16 cellular contexts compared by ENCODE assay signal in genomic region chr20:1424336-1424735, GRCh38. TPM values are rescaled to one million over a fixed set of nuclear protein-coding genes. Genes with fewer than 3 reads are reported as not detected.
DNase-seq lines count a peak whose midpoint lies in the region; ATAC-seq, FAIRE-seq and TF ChIP-seq lines count a peak whose summit lies in the region.
"Had no signal": no experiment of that assay in that cellular context is flagged by ENCODE, and none has a peak within 500 bp of the region (broad histone marks: within the 10 kb centered on the region; RNA-seq: fewer than 3 reads in every experiment).

No MANE protein-coding gene starts in this region.

- H3K4me3 ChIP-seq in HEK293 (ENCODE audit: low read depth, low read length) (no peak overlapping the region), Panc1 (ENCODE audit: low read depth in 2 of 2, low read length in 2 of 2) (no peak overlapping the region), bronchial epithelial cell (ENCODE audit: low read depth, low read length) (no peak overlapping the region), iPS-18a (ENCODE audit: low read length) (no peak overlapping the region)
- H3K4me3 ChIP-seq: GM23248 had no signal

- in situ Hi-C loops in Panc1 (cut with HindIII; ENCODE audit: low pct_unique_long_range_greater_than_20kb, low sequenced_read_pairs), result no loop called here
- in situ Hi-C loops in GM13977 (cut with MboI; ENCODE audit: low pct_unique_long_range_greater_than_20kb, low sequenced_read_pairs, unreplicated experiment), result no loop called here

- H3K27me3 ChIP-seq in Panc1 (ENCODE audit: control insufficient read depth, insufficient read depth, low read length) (no peaks in the 10 kb centered on the region), bronchial epithelial cell (ENCODE audit: control insufficient read depth, insufficient read depth, low read length) (no peaks in the 10 kb centered on the region), iPS-18a (ENCODE audit: control insufficient read depth, insufficient read depth, low read length) (no peaks in the 10 kb centered on the region)
- H3K27me3 ChIP-seq: BE2C had no signal

- POLR2A ChIA-PET in HEK293 (lab: Yijun Ruan, JAX) (interaction anchor here (0.6 kb wide), 1 partner anchor 657 kb away, joined by 5 read pairs; no protein-coding TSS in a partner anchor), Panc1 (lab: Charles Lee) (no interaction called here)

- no peak for TF ChIP-seq CTCF in HEK293 (tag by site-specific recombination; IDR thresholded peaks at IDR 0.05)
- TF ChIP-seq CTCF in Panc1 (IDR thresholded peaks at IDR 0.05), result no peak
- TF ChIP-seq CTCF in bronchial epithelial cell (IDR thresholded peaks at IDR 0.05; ENCODE audit: insufficient read depth, low read length, severe bottlenecking), result no peak
- TF ChIP-seq CTCF in GM13977 (IDR thresholded peaks at IDR 0.05; ENCODE audit: extremely low read depth, insufficient read depth, missing control alignments), result no peak

- DNase-seq in Panc1 (ENCODE audit: low read depth, low spot score) (no peak), bronchial epithelial cell (ENCODE audit: low read depth) (peak; percentile 59), 8988T (no peak), GM13977 (ENCODE audit: low spot score) (no peak), HPDE6-E6E7 (ENCODE audit: extremely low spot score) (no peak)
- DNase-seq: NCI-H1105; NCI-H1436 treated with DMSO at 0.1 percent for 48 hours; NCI-H187 treated with DMSO at 0.1 percent for 48 hours; NK-92 treated with Interleukin-12 subunit alpha and Interleukin-12 subunit beta, amount 100 ng/mL, for 24 hours had no signal

- intact Hi-C loops in Panc1 (cut with micrococcal nuclease; ENCODE audit: unreplicated experiment), result no loop called here

- CTCF ChIA-PET in HEK293 (lab: Yijun Ruan, JAX) (interaction anchor here (0.7 to 5.8 kb wide), 3 partner anchors 11 to 13 kb away, joined by 3 to 44 read pairs (median 3); no protein-coding TSS in a partner anchor), Panc1 (lab: Charles Lee) (no interaction called here)

- no peak overlapping the region for H3K9ac ChIP-seq in iPS-18a (ENCODE audit: low read length)
- H3K9ac ChIP-seq: GM23248 had no signal

- H3K9me3 ChIP-seq in HEK293 (ENCODE audit: control insufficient read depth, insufficient read depth, low read depth, low read length), result no peaks in the 10 kb centered on the region
- peaks cover 10% of the 10 kb centered on the region; the same call in 1 of the 2 replicates for H3K9me3 ChIP-seq in Panc1 (ENCODE audit: control insufficient read depth, insufficient read depth, low read depth, low read length)
- peaks cover 5% of the 10 kb centered on the region for H3K9me3 ChIP-seq in iPS-18a (ENCODE audit: control insufficient read depth, low read depth, low read length)
- H3K9me3 ChIP-seq: BE2C had no signal

- H3K36me3 ChIP-seq in HEK293 (ENCODE audit: control insufficient read depth in 2 of 2, insufficient read depth in 1 of 2, low read length in 2 of 2) (no peaks in the 10 kb centered on the region), Panc1 (ENCODE audit: control insufficient read depth, insufficient read depth, low read length) (no peaks in the 10 kb centered on the region), bronchial epithelial cell (ENCODE audit: control insufficient read depth, insufficient read depth, low read length) (no peaks in the 10 kb centered on the region), iPS-18a (ENCODE audit: control insufficient read depth, low read depth, low read length) (no peaks in the 10 kb centered on the region)
- H3K36me3 ChIP-seq: BE2C had no signal

- H3K4me1 ChIP-seq in HEK293 (ENCODE audit: control insufficient read depth, insufficient read depth, low read length), result peaks cover 5% of the 10 kb centered on the region; the same call in 1 of the 2 replicates
- H3K4me1 ChIP-seq in Panc1 (ENCODE audit: control insufficient read depth, insufficient read depth, low read length), result peaks cover 32% of the 10 kb centered on the region
- peaks cover 30% of the 10 kb centered on the region for H3K4me1 ChIP-seq in iPS-18a (ENCODE audit: control insufficient read depth, low read depth, low read length)
- H3K4me1 ChIP-seq: BE2C had no signal

- H3K27ac ChIP-seq in HEK293 (ENCODE audit: extremely low read depth, low read depth, low read length) (no peak overlapping the region), Panc1 (ENCODE audit: low read length) (peak overlapping the region; percentile 78), iPS-18a (ENCODE audit: low read length) (peak overlapping the region; percentile 73)
- H3K27ac ChIP-seq: GM23248 had no signal

- BruUV-seq in Panc1 (replicated peaks; lab: Mats Ljungman, UMichigan), result no TSS peak

- no peak for FAIRE-seq in bronchial epithelial cell (lab: Jason Lieb, UNC)
- FAIRE-seq: GM12892 had no signal

- ATAC-seq in Panc1 (no peak), HG03460 (IDR thresholded peaks at IDR 0.05; ENCODE audit: unreplicated experiment) (no peak)
- ATAC-seq: PC-3 had no signal

TF ChIP-seq in HEK293, 187 proteins besides CTCF, POLR2A, EP300 and RAD21:
- TF ChIP-seq SCRT2 (tag by site-specific recombination; IDR thresholded peaks at IDR 0.05) (peak; percentile 27; the same call in 1 of the 2 replicates), ZNF24 (tag by site-specific recombination; IDR thresholded peaks at IDR 0.05) (no peak)

RNA-seq across cellular contexts. Expression of gene FKBP1A, which starts 31.5 kb away (rescaled TPM):
- total RNA-seq in Panc1 (2021; ENCODE audit: unreplicated experiment) (695 TPM), bronchial epithelial cell (46.9 and 69.3 TPM in 2 replicates)
- 830 TPM for polyA plus RNA-seq in Panc1 (2012; ENCODE audit: insufficient read length)

RNA-seq across cellular contexts. Expression of gene NSFL1C, which starts 42.3 kb away (rescaled TPM):
- 151 TPM for total RNA-seq in Panc1 (2021; ENCODE audit: unreplicated experiment)
- 146 TPM for polyA plus RNA-seq in Panc1 (2012; ENCODE audit: insufficient read length)
- 18.7 and 19.7 TPM in 2 replicates for total RNA-seq in bronchial epithelial cell
